Comparison of ENCODE assay signal across 8 cellular contexts in the genomic region with DNA sequence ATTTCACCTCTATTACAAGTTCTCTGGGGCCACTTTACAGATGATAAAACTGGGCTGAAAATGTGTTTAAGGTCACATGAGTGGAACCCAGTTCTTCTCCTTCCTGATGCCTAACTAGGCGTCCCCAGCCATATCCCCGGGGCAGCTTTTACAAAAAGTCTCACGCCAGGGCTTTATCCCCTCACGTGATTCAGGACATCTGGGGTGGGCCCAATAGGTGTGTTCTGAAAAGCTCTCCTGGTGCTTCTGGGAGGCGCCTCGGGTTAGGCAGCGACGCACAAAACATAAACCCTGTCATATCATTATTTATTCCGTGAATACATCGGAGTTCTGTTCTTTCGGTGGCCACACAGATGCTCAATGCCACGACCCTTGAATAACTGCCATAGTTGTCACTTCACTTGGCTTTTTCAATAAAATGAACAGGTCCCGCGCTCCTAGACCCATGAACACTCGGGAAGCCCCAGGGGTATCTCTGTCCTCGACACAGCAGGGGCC. TPM values are rescaled to one million over a fixed set of nuclear protein-coding genes. Genes with fewer than 3 reads are reported as not detected.
A peak's percentile ranks its signal among the peaks of the same experiment; 100 is the strongest.
DNase-seq lines count a peak whose midpoint lies in the region; ATAC-seq and TF ChIP-seq lines count a peak whose summit lies in the region.

No MANE protein-coding gene starts in this region.

- H3K4me1 Mint-ChIP-seq in activated T-helper 17 cell treated with anti-CD3 and anti-CD28 coated beads, Interleukin-2, amount 50 U/mL, for 72 hours: peaks cover 26% of the 10 kb centered on the region

- H3K4me3 ChIP-seq in thoracic aorta: peak overlapping the region; percentile 94

- peak overlapping the region; percentile 88 for H3K4me3 Mint-ChIP-seq in activated T-helper 17 cell treated with anti-CD3 and anti-CD28 coated beads, Interleukin-2, amount 50 U/mL, for 72 hours

- H3K4me1 ChIP-seq in thoracic aorta (ENCODE audit: control insufficient read depth in 1 of 2, low read depth in 2 of 2): peaks cover 0 to 22% of the 10 kb centered on the region in 2 donors

- H3K36me3 ChIP-seq in thoracic aorta: no peaks in the 10 kb centered on the region

- no peaks in the 10 kb centered on the region for H3K9me3 Mint-ChIP-seq in activated T-helper 17 cell treated with anti-CD3 and anti-CD28 coated beads, Interleukin-2, amount 50 U/mL, for 72 hours

- peak overlapping the region; percentile 56 for H3K27ac Mint-ChIP-seq in activated T-helper 17 cell treated with anti-CD3 and anti-CD28 coated beads, Interleukin-2, amount 50 U/mL, for 72 hours

- H3K36me3 Mint-ChIP-seq in activated T-helper 17 cell treated with anti-CD3 and anti-CD28 coated beads, Interleukin-2, amount 50 U/mL, for 72 hours (ENCODE audit: low read depth): peaks cover 19% of the 10 kb centered on the region

- H3K9me3 ChIP-seq in thoracic aorta: no peaks in the 10 kb centered on the region

- intact Hi-C loops in left colon (cut with DNase I, micrococcal nuclease): no loop called here

- ATAC-seq in HG03097 (IDR thresholded peaks at IDR 0.05; ENCODE audit: low FRiP score, unreplicated experiment) (peak; percentile 7), left colon (peak; percentile 26), thoracic aorta (ENCODE audit: insufficient number of reproducible peaks, low FRiP score, low read depth) (no peak), HG03439 (IDR thresholded peaks at IDR 0.05; ENCODE audit: unreplicated experiment) (no peak)
- no peak for ATAC-seq in activated T-helper 17 cell treated with anti-CD3 and anti-CD28 coated beads, Interleukin-2, amount 50 U/mL, for 72 hours (replicated peaks)

- no peaks in the 10 kb centered on the region for H3K27me3 ChIP-seq in thoracic aorta (replicated peaks; ENCODE audit: insufficient read depth)

- no peak overlapping the region for H3K27ac ChIP-seq in thoracic aorta

- no peak for TF ChIP-seq CTCF in thoracic aorta (IDR thresholded peaks at IDR 0.05)

- no peaks in the 10 kb centered on the region for H3K27me3 Mint-ChIP-seq in activated T-helper 17 cell treated with anti-CD3 and anti-CD28 coated beads, Interleukin-2, amount 50 U/mL, for 72 hours

- DNase-seq in NCI-H345 (lab: John Stamatoyannopoulos, UW) (peak; percentile 66), NCI-H345 treated with DMSO at 0.1 percent for 48 hours (lab: John Stamatoyannopoulos, UW; ENCODE audit: unreplicated experiment) (no peak), left colon (peak; percentile 48 to 59), thoracic aorta (ENCODE audit: low spot score) (no peak), occipital lobe (lab: John Stamatoyannopoulos, UW) (no peak)

RNA-seq across cellular contexts. Expression of a gene that starts 32.1 kb away (rescaled TPM):
- total RNA-seq in activated T-helper 17 cell treated with anti-CD3 and anti-CD28 coated beads, Interleukin-2, amount 50 U/mL, for 72 hours: 100 to 1,000 TPM; 114 to 200 TPM
- total RNA-seq in left colon: 100 to 1,000 TPM; 133 to 167 TPM
- total RNA-seq in thoracic aorta: 10 to 100 TPM; 92.6 to 95.7 TPM
- total RNA-seq in occipital lobe: 37.1 TPM

RNA-seq across cellular contexts. Expression of a gene that starts 55.2 kb away (rescaled TPM):
- total RNA-seq in activated T-helper 17 cell treated with anti-CD3 and anti-CD28 coated beads, Interleukin-2, amount 50 U/mL, for 72 hours: 10 to 100 TPM; 15.5 to 77.8 TPM
- total RNA-seq in left colon (10 to 100 TPM; 33.5 to 36.4 TPM), thoracic aorta (10 to 100 TPM; 33.6 to 74.7 TPM), occipital lobe (16.2 TPM)

Comparison
In these comparisons a context has a peak if more than half of its experiments do, and no peak if none do; other contexts are left out.
1. DNase-seq: peak in NCI-H345 (single experiment) and left colon (2 of 2); none in NCI-H345 treated with DMSO at 0.1 percent for 48 hours (single experiment), thoracic aorta (single experiment) and occipital lobe (single experiment).
2. ATAC-seq: peak in HG03097 (single experiment) and left colon (single experiment); none in activated T-helper 17 cell treated with anti-CD3 and anti-CD28 coated beads, Interleukin-2, amount 50 U/mL, for 72 hours (single experiment), thoracic aorta (single experiment) and HG03439 (single experiment).